In the genomic region with DNA sequence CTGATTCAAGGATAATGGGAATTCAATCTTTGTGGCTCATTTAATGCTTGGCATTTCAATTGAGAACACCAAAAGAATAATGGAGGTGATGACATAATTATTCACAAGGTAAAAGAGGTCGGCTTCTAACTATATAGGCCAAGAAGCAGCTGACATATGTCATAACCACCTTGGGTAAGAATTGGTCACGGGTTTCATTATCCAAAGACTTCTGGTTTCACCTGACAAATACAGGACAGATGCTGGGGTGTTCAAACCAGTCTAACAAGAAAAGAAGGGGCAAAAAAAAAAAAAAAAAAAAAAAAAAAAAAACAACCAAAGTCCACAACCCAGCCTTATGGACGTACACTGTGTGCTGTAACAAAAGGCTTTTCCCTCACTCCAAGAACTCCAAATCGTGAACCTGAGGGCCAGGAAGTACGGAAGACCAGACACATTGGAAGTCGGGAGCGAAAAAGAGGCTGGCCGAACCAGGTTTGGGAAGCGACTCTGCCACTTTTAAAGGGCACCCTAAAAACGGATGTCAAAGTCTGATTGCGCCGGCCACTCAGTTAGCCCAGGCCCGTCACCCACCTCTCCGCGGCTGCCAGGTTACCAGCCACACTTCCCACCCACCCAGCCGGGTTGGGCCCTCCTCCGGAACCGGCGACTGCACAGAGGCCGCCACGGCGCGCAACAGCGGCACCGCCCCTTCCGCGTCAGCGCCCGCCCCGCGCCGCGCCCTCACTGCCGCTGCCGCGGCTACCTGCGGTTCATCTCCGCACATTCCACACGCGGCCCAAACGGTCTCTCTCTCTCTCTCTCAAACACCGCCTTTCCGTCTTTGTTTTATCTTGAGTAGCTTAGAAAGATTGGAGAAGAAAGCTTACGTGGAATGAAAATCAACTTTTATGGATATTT, we compare ENCODE assay signal across 8 cellular contexts. TPM values are rescaled to one million over a fixed set of nuclear protein-coding genes. Genes with fewer than 3 reads are reported as not detected.
DNase-seq lines count a peak whose midpoint lies in the region; TF ChIP-seq lines count a peak whose summit lies in the region.

HARBI1 (minus strand) TSS at position 677 of the 900 bp plus-strand sequence. CDS start 990 bp downstream, outside the sequence.

- no peaks in the 10 kb centered on the region for H3K9me3 Mint-ChIP-seq in activated naive CD4-positive, alpha-beta T cell treated with anti-CD3 and anti-CD28 coated beads, Interleukin-2, amount 10 ng/mL, durations not matched to agents 7 days and 5 days

- 0 out of 2 replicates have a peak, but pooled peaks cover 7% of the 10 kb centered on the region for H3F3A ChIP-seq in MM.1S (ENCODE audit: insufficient read depth, low read length)

- no peak for TF ChIP-seq EP300 in suprapubic skin (IDR thresholded peaks at IDR 0.05)

- H3K27ac ChIP-seq in MM.1S (ENCODE audit: low read length) (peak within 1 kb of the TSS; percentile 86), SJSA1 (peak within 1 kb of the TSS; percentile 99), suprapubic skin (peak within 1 kb of the TSS; percentile 97)

- no peaks in the 10 kb centered on the region for H3K27me3 Mint-ChIP-seq in activated naive CD4-positive, alpha-beta T cell treated with anti-CD3 and anti-CD28 coated beads, Interleukin-2, amount 10 ng/mL, durations not matched to agents 7 days and 5 days

- H3K36me3 Mint-ChIP-seq in activated naive CD4-positive, alpha-beta T cell treated with anti-CD3 and anti-CD28 coated beads, Interleukin-2, amount 10 ng/mL, durations not matched to agents 7 days and 5 days = peaks cover 14% of the 10 kb centered on the region

- peak within 1 kb of the TSS; percentile 91 for H3K4me3 Mint-ChIP-seq in activated naive CD4-positive, alpha-beta T cell treated with anti-CD3 and anti-CD28 coated beads, Interleukin-2, amount 10 ng/mL, durations not matched to agents 7 days and 5 days

- TF ChIP-seq POLR2A in suprapubic skin (IDR thresholded peaks at IDR 0.05) = peak in 1 of 2 donors; percentile 38

- H3K4me2 ChIP-seq in MM.1S (ENCODE audit: low read depth, low read length) = peak within 1 kb of the TSS; percentile 71

- H4K20me1 ChIP-seq in MM.1S (ENCODE audit: insufficient read depth, low read length) = no peaks in the 10 kb centered on the region

- H3K4me1 ChIP-seq in MM.1S (ENCODE audit: low read length) = peaks cover 9% of the 10 kb centered on the region; the same call in 1 of the 2 replicates
- H3K4me1 ChIP-seq in SJSA1 (replicated peaks) = peaks cover 12% of the 10 kb centered on the region
- peaks cover 54% of the 10 kb centered on the region for H3K4me1 ChIP-seq in suprapubic skin

- peak within 1 kb of the TSS; percentile 96 for H3K9ac ChIP-seq in MM.1S (ENCODE audit: low read length)

- H3K4me3 ChIP-seq in MM.1S (ENCODE audit: low read length) = peak within 1 kb of the TSS; percentile 93
- peak within 1 kb of the TSS; percentile 72 for H3K4me3 ChIP-seq in SJSA1
- peak within 1 kb of the TSS; percentile 90 for H3K4me3 ChIP-seq in suprapubic skin

- H3K4me1 Mint-ChIP-seq in activated naive CD4-positive, alpha-beta T cell treated with anti-CD3 and anti-CD28 coated beads, Interleukin-2, amount 10 ng/mL, durations not matched to agents 7 days and 5 days = peaks cover 40% of the 10 kb centered on the region

- H3K27me3 ChIP-seq in MM.1S (replicated peaks; ENCODE audit: insufficient read depth, low read length) = no peaks in the 10 kb centered on the region
- H3K27me3 ChIP-seq in SJSA1 (replicated peaks) = no peaks in the 10 kb centered on the region
- no peaks in the 10 kb centered on the region for H3K27me3 ChIP-seq in suprapubic skin

- no peak for TF ChIP-seq CTCF in MM.1S (IDR thresholded peaks at IDR 0.05; ENCODE audit: low read length)
- no peak for TF ChIP-seq CTCF in suprapubic skin (IDR thresholded peaks at IDR 0.05)

- H3K79me2 ChIP-seq in MM.1S (ENCODE audit: low read length) = peaks cover 52% of the 10 kb centered on the region

- H3K9me3 ChIP-seq in MM.1S (replicated peaks; ENCODE audit: insufficient read depth, low read length) (no peaks in the 10 kb centered on the region), SJSA1 (replicated peaks) (no peaks in the 10 kb centered on the region), suprapubic skin (no peaks in the 10 kb centered on the region)

- CTCF ChIA-PET in activated naive CD4-positive, alpha-beta T cell treated with anti-CD3 and anti-CD28 coated beads, Interleukin-2, amount 10 ng/mL, durations not matched to agents 7 days and 5 days (lab: Charles Lee) = interaction anchor here (0.6 to 3.0 kb wide), 15 partner anchors 8 to 264 kb away, joined by 3 to 23 read pairs (median 3); partner anchors contain the start of gene AMBRA1

- WGBS in suprapubic skin = 1% methylated on average over 39 of the region's 44 CpGs

- DNase-seq in GF-D8 (lab: John Stamatoyannopoulos, UW) = peak; percentile 40
- peak; percentile 84 for DNase-seq in HCEC 1CT
- DNase-seq in MM.1S = peak; percentile 89
- DNase-seq in SJSA1 (ENCODE audit: low read depth in 1 of 2, low spot score in 2 of 2) = peak; percentile 89 to 97
- peak; percentile 95 for DNase-seq in activated naive CD4-positive, alpha-beta T cell treated with anti-CD3 and anti-CD28 coated beads, Interleukin-2, amount 10 ng/mL, durations not matched to agents 7 days and 5 days
- peak; percentile 87 for DNase-seq in globus pallidus (ENCODE audit: low spot score)
- DNase-seq in nucleus accumbens (lab: John Stamatoyannopoulos, UW) = peak in 55 of 56 donors; percentile 59 to 93 (median 82)
- DNase-seq in suprapubic skin (ENCODE audit: low spot score in 2 of 2) = peak; percentile 94

- H3K36me3 ChIP-seq in MM.1S (replicated peaks; ENCODE audit: insufficient read depth, low read length) = no peaks in the 10 kb centered on the region
- no peaks in the 10 kb centered on the region; the same call in 1 of the 2 replicates for H3K36me3 ChIP-seq in SJSA1
- H3K36me3 ChIP-seq in suprapubic skin = peaks cover 7% of the 10 kb centered on the region

- H3K27ac Mint-ChIP-seq in activated naive CD4-positive, alpha-beta T cell treated with anti-CD3 and anti-CD28 coated beads, Interleukin-2, amount 10 ng/mL, durations not matched to agents 7 days and 5 days = peak within 1 kb of the TSS; percentile 98

- peak within 1 kb of the TSS; percentile 85 for H2AFZ ChIP-seq in MM.1S (ENCODE audit: low read length)

- H3K9me2 ChIP-seq in MM.1S (replicated peaks; ENCODE audit: insufficient read depth, low read length) = no peaks in the 10 kb centered on the region

RNA-seq across cellular contexts. Expression of gene HARBI1, which starts in this region (rescaled TPM):
- total RNA-seq in SJSA1 (2014; rRNA removed; shearing (Covaris generic)) = 4.9 and 7.2 TPM in 2 replicates
- total RNA-seq in suprapubic skin = 1 to 10 TPM; 2.8 to 5.6 (median 3.5) TPM

Comparison
In these comparisons a context has a peak if more than half of its experiments do, and no peak if none do; other contexts are left out.
1. Peak in every context shown above with its lines: DNase-seq, H3K4me3 ChIP-seq and H3K27ac ChIP-seq.
2. DNase-seq: peak in every context shown above with its lines; median percentile 95 in activated naive CD4-positive, alpha-beta T cell treated with anti-CD3 and anti-CD28 coated beads, Interleukin-2, amount 10 ng/mL, durations not matched to agents 7 days and 5 days; 94 in suprapubic skin; 93 in SJSA1; 89 in MM.1S; 87 in globus pallidus; 84 in HCEC 1CT; 82 in nucleus accumbens; 40 in GF-D8.